37 cellular contexts compared by ENCODE assay signal in the genomic region with DNA sequence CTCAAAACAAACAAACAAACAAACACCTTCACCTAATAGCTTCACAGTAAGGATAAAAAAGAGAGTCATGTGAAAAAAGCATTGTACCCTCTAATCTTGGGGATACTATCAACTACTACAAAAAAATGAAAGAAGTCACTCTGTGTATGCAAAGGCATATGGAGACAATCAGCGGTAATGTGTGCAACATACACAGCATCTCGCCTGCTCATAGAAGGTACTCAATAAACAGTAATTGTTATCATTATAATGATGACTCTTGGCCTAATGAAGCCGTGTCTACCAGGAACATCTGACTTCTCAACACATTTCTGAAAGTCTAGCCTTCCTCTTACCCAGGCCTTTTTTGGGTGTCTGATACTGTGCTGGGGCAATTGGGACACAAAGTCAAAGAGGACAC. TPM values are rescaled to one million over a fixed set of nuclear protein-coding genes. Genes with fewer than 3 reads are reported as not detected.
"Had no signal": no experiment of that assay in that cellular context is flagged by ENCODE, and none has a peak within 500 bp of the region (broad histone marks: within the 10 kb centered on the region; RNA-seq: fewer than 3 reads in every experiment).

No MANE protein-coding gene starts in this region.

- H3K9me3 ChIP-seq: MG63 had no signal

- DNase-seq: Karpas-422, Kasumi-1, MG63, MM.1S, MV-4-11, NCI-H1048, NCI-H1092, NCI-H1092 treated with DMSO at 0.1 percent for 48 hours, NCI-H1105, NCI-H1105 treated with DMSO at 0.1 percent for 48 hours, NCI-H1417, NCI-H1417 treated with DMSO at 0.1 percent for 48 hours, NCI-H1436, NCI-H1436 treated with DMSO at 0.1 percent for 48 hours, NCI-H146, NCI-H1694, NCI-H1694 treated with DMSO at 0.1 percent for 48 hours, NCI-H187, NCI-H187 treated with DMSO at 0.1 percent for 48 hours, NCI-H1930, NCI-H2029, NCI-H2029 treated with DMSO at 0.1 percent for 48 hours, NCI-H2081, NCI-H2081 treated with DMSO at 0.1 percent for 48 hours, NCI-H2107, NCI-H2171, NCI-H2171 treated with DMSO at 0.1 percent for 48 hours, NCI-H2227 treated with DMSO at 0.1 percent for 48 hours, NCI-H226, NCI-H345, NCI-H446, NCI-H446 treated with DMSO at 0.1 percent for 48 hours, NCI-H510A had no signal

- H3K9ac ChIP-seq: KMS-11 had no signal

- H3K4me2 ChIP-seq: KMS-11 had no signal

- H3K27ac ChIP-seq: KMS-11 had no signal

- H3K27me3 ChIP-seq: MG63 had no signal

- H3K36me3 ChIP-seq: MG63 had no signal

- H3K4me3 ChIP-seq: MG63 had no signal

RNA-seq across cellular contexts. Expression of gene MYCN, which starts 55.3 kb away (rescaled TPM):
- total RNA-seq: LHCN-M2, M059J, MCF 10A had no signal
